8 cellular contexts compared by ENCODE assay signal in genomic region chr4:77433102-77433733, GRCh38.
A peak's percentile ranks its signal among the peaks of the same experiment; 100 is the strongest.
DNase-seq lines count a peak whose midpoint lies in the region; ATAC-seq, FAIRE-seq and TF ChIP-seq lines count a peak whose summit lies in the region.

No MANE protein-coding gene starts in this region.

- no peak overlapping the region for H3K4ac ChIP-seq in H1 (replicated peaks; ENCODE audit: insufficient read length, low read depth, low read length)

- 30% methylated on average over 2 of the region's 2 CpGs; no CpG with 5 or more reads in 1 of the 2 experiments for WGBS in H1 (ENCODE audit: extremely low coverage in 1 of 2, insufficient coverage in 1 of 2, insufficient read length in 1 of 2, insufficient replicate concordance in 2 of 2, low coverage in 1 of 2, low lambda C conversion rate in 2 of 2, missing lambda C conversion rate in 1 of 2), 2 experiments

- H2BK5ac ChIP-seq in H1 (ENCODE audit: low read depth, low read length) = no peak overlapping the region

- H4K20me1 ChIP-seq in H1 (replicated peaks in 1 of 2; ENCODE audit: control insufficient read depth in 1 of 2, insufficient read depth in 2 of 2, low read length in 2 of 2) = no peaks in the 10 kb centered on the region

- H3K4me3 ChIP-seq in H1 (ENCODE audit: extremely low read depth in 1 of 4, insufficient read depth in 2 of 4, low read depth in 3 of 4, low read length in 4 of 4) = no peak overlapping the region

- no peak overlapping the region for H2AFZ ChIP-seq in H1 (ENCODE audit: low read length)

- no peak overlapping the region for H3K27ac ChIP-seq in H1 (ENCODE audit: low read depth, low read length)

- no peak overlapping the region for H4K91ac ChIP-seq in H1 (replicated peaks; ENCODE audit: insufficient read length, low read length)

- H3K27me3 ChIP-seq in H1 (replicated peaks in 1 of 4; ENCODE audit: control insufficient read depth in 3 of 4, extremely low read depth in 1 of 4, insufficient read depth in 3 of 4, low read length in 3 of 4) = no peaks in the 10 kb centered on the region; a peak in 1 of 7 replicates

- peak; percentile 3 for DNase-seq in stimulated activated CD4-positive, alpha-beta T cell treated with anti-CD3 and anti-CD28 coated beads, Interleukin-1b, Interleukin-23, amount 100 ng/mL, for 48 hours
- no peak for DNase-seq in stimulated activated CD4-positive, alpha-beta T cell treated with anti-CD3 and anti-CD28 coated beads, Interleukin-4, amount 100 ng/mL, for 1 hour
- DNase-seq in Kasumi-1 (lab: John Stamatoyannopoulos, UW) (peak; percentile 87 to 92), SHP77 (lab: John Stamatoyannopoulos, UW) (peak; percentile 57 to 63), H1 (ENCODE audit: low read depth in 1 of 2, low spot score in 2 of 2) (no peak), midbrain (lab: John Stamatoyannopoulos, UW) (peak; percentile 61), 8988T (no peak)

- no peak overlapping the region for H2AK5ac ChIP-seq in H1 (ENCODE audit: low read depth, low read length)

- no peak for TF ChIP-seq POLR2A in H1 (IDR thresholded peaks at IDR 0.05; ENCODE audit: control extremely low read depth in 1 of 2, low read depth in 2 of 2, low read length in 2 of 2)

- peaks cover 0 to 3% (median 0%) of the 10 kb centered on the region in 4 experiments; a peak in 1 of 7 replicates for H3K4me1 ChIP-seq in H1 (replicated peaks in 1 of 4; ENCODE audit: control insufficient read depth in 3 of 4, insufficient read depth in 4 of 4, low read length in 3 of 4)

- H3K79me2 ChIP-seq in H1 (ENCODE audit: control insufficient read depth in 1 of 2, insufficient read depth in 2 of 2, low read length in 2 of 2) = no peaks in the 10 kb centered on the region

- TF ChIP-seq CTCF in H1 (IDR thresholded peaks at IDR 0.05; ENCODE audit: control extremely low read depth in 1 of 3, insufficient read depth in 1 of 3, low read depth in 1 of 3, low read length in 3 of 3) = peak in 2 of 3 experiments; percentile 64 to 87; a peak in 3 of 4 replicates

- no peak overlapping the region for H2BK120ac ChIP-seq in H1 (replicated peaks; ENCODE audit: low read depth, low read length)

- H2BK15ac ChIP-seq in H1 (ENCODE audit: low read length) = no peak overlapping the region

- no peaks in the 10 kb centered on the region for H3K79me1 ChIP-seq in H1 (ENCODE audit: low read depth, low read length)

- H3K56ac ChIP-seq in H1 (replicated peaks; ENCODE audit: insufficient read length, low read depth, low read length) = no peak overlapping the region

- no peaks in the 10 kb centered on the region for H3K23me2 ChIP-seq in H1 (ENCODE audit: low read depth, low read length)

- no peak overlapping the region for H3K23ac ChIP-seq in H1 (ENCODE audit: insufficient read length)

- peak; percentile 79 to 89 for TF ChIP-seq RAD21 in H1 (IDR thresholded peaks at IDR 0.05 in 1 of 2, conservative IDR thresholded peaks at IDR 0.05 in 1 of 2; ENCODE audit: low read depth in 2 of 2, low read length in 2 of 2)

- H3K14ac ChIP-seq in H1 (ENCODE audit: insufficient read length) = no peak overlapping the region

- H4K8ac ChIP-seq in H1 (ENCODE audit: extremely low read depth, insufficient read depth, low read length) = no peak overlapping the region

- no peak overlapping the region for H2BK12ac ChIP-seq in H1 (ENCODE audit: low read depth, low read length)

- no peak overlapping the region for H3K9ac ChIP-seq in H1 (replicated peaks in 1 of 4; ENCODE audit: extremely low read depth in 1 of 4, low read depth in 3 of 4, low read length in 3 of 4)

- POLR2A ChIA-PET in H1 (lab: Charles Lee; ENCODE audit: partially characterized antibody) = no interaction called here

- H4K5ac ChIP-seq in H1 (ENCODE audit: insufficient read length, low read depth, low read length) = no peak overlapping the region

- H2BK20ac ChIP-seq in H1 (ENCODE audit: low read length) = no peak overlapping the region

- ATAC-seq in GM21737 (IDR thresholded peaks at IDR 0.05; ENCODE audit: unreplicated experiment) = peak; percentile 81

- no peaks in the 10 kb centered on the region for H3K36me3 ChIP-seq in H1 (ENCODE audit: control insufficient read depth in 2 of 4, insufficient read depth in 4 of 4, low read length in 3 of 4)

- no peak for TF ChIP-seq EP300 in H1 (IDR thresholded peaks at IDR 0.05; ENCODE audit: borderline replicate concordance in 1 of 2, low read depth in 2 of 2, low read length in 2 of 2)

- H3K4me2 ChIP-seq in H1 (ENCODE audit: insufficient read depth in 1 of 2, low read depth in 2 of 2, low read length in 2 of 2) = no peak overlapping the region

- no peaks in the 10 kb centered on the region for H3K9me3 ChIP-seq in H1 (ENCODE audit: insufficient read depth in 2 of 2, low read depth in 1 of 2, low read length in 1 of 2)

- H3K18ac ChIP-seq in H1 (ENCODE audit: extremely low read depth, low read length) = no peak overlapping the region

- peak; percentile 89 for FAIRE-seq in H1 (lab: Jason Lieb, UNC)

- CTCF ChIA-PET in H1 (lab: Charles Lee; ENCODE audit: partially characterized antibody) = interaction anchor here (0.6 to 38.6 kb wide), 29 partner anchors 9 to 265 kb away, joined by 3 to 1551 read pairs (median 5); no protein-coding TSS in a partner anchor

TF ChIP-seq in H1, 55 proteins besides CTCF, POLR2A, EP300 and RAD21 (continues in another document):
- no peak for TF ChIP-seq TAF1 (IDR thresholded peaks at IDR 0.05; ENCODE audit: low read depth, low read length)
- TF ChIP-seq HDAC6 (IDR thresholded peaks at IDR 0.05; ENCODE audit: low read depth, low read length) = no peak
- no peak for TF ChIP-seq SRF (IDR thresholded peaks at IDR 0.05; ENCODE audit: low read depth, low read length)
- TF ChIP-seq SIX5 (IDR thresholded peaks at IDR 0.05; ENCODE audit: low read depth, low read length) = no peak
- no peak for TF ChIP-seq CREB1 (IDR thresholded peaks at IDR 0.05)
- TF ChIP-seq, protein P1, sequence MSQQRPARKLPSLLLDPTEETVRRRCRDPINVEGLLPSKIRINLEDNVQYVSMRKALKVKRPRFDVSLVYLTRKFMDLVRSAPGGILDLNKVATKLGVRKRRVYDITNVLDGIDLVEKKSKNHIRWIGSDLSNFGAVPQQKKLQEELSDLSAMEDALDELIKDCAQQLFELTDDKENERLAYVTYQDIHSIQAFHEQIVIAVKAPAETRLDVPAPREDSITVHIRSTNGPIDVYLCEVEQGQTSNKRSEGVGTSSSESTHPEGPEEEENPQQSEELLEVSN (IDR thresholded peaks at IDR 0.05) = no peak
- TF ChIP-seq BRCA1 (IDR thresholded peaks at IDR 0.05; ENCODE audit: low read depth, low read length) = no peak

Comparison
In these comparisons a context has a peak if more than half of its experiments do, and no peak if none do; other contexts are left out.
1. DNase-seq: peak in stimulated activated CD4-positive, alpha-beta T cell treated with anti-CD3 and anti-CD28 coated beads, Interleukin-1b, Interleukin-23, amount 100 ng/mL, for 48 hours (single experiment), Kasumi-1 (2 of 2), SHP77 (2 of 2) and midbrain (single experiment); none in stimulated activated CD4-positive, alpha-beta T cell treated with anti-CD3 and anti-CD28 coated beads, Interleukin-4, amount 100 ng/mL, for 1 hour (single experiment), H1 (0 of 2) and 8988T (single experiment).